Comparison of ENCODE assay signal across 11 cellular contexts in genomic region chr10:26372513-26373354, GRCh38.
DNase-seq lines count a peak whose midpoint lies in the region; ATAC-seq and TF ChIP-seq lines count a peak whose summit lies in the region.
"Had no signal": no experiment of that assay in that cellular context is flagged by ENCODE, and none has a peak within 500 bp of the region (broad histone marks: within the 10 kb centered on the region; RNA-seq: fewer than 3 reads in every experiment).

No MANE protein-coding gene starts in this region.

- DNase-seq in GM06990 (ENCODE audit: extremely low read depth, insufficient read length) (peak; percentile 54), inferior parietal cortex (ENCODE audit: extremely low spot score) (no peak), NCI-H510A treated with DMSO at 0.1 percent for 48 hours (lab: John Stamatoyannopoulos, UW) (no peak), activated gamma-delta T cell (lab: John Stamatoyannopoulos, UW) (no peak), MG63 (no peak)
- DNase-seq: ACHN, NCI-H774 had no signal

- TF ChIP-seq CTCF in GM06990 (IDR thresholded peaks at IDR 0.05; ENCODE audit: insufficient read depth, low read length, poor library complexity, severe bottlenecking) = no peak

- H3K9me3 ChIP-seq in MG63 = no peaks in the 10 kb centered on the region

- H3K4me3 ChIP-seq in GM06990 (replicated peaks; ENCODE audit: low read depth, low read length) (peak overlapping the region; percentile 39), MG63 (no peak overlapping the region)

- ATAC-seq in GM19395 (IDR thresholded peaks at IDR 0.05; ENCODE audit: unreplicated experiment) = peak; percentile 76
- ATAC-seq in HG02798 (IDR thresholded peaks at IDR 0.05; ENCODE audit: poor library complexity, unreplicated experiment) = peak; percentile 76
- peak; percentile 66 for ATAC-seq in HG03521 (IDR thresholded peaks at IDR 0.05; ENCODE audit: unreplicated experiment)
- ATAC-seq: natural killer cell treated with Interleukin-12 subunit alpha and Interleukin-12 subunit beta and Interleukin-15 and Interleukin-18, amount 100 ng/mL, for 72 hours had no signal

- H3K27me3 ChIP-seq in GM06990 (replicated peaks; ENCODE audit: control insufficient read depth, insufficient read depth, low read length) = no peaks in the 10 kb centered on the region
- no peaks in the 10 kb centered on the region for H3K27me3 ChIP-seq in MG63

- H3K36me3 ChIP-seq in GM06990 (ENCODE audit: control insufficient read depth, insufficient read depth, low read length) = no peaks in the 10 kb centered on the region
- H3K36me3 ChIP-seq in MG63 = no peaks in the 10 kb centered on the region
